2 cellular contexts compared by ENCODE assay signal in the genomic region with DNA sequence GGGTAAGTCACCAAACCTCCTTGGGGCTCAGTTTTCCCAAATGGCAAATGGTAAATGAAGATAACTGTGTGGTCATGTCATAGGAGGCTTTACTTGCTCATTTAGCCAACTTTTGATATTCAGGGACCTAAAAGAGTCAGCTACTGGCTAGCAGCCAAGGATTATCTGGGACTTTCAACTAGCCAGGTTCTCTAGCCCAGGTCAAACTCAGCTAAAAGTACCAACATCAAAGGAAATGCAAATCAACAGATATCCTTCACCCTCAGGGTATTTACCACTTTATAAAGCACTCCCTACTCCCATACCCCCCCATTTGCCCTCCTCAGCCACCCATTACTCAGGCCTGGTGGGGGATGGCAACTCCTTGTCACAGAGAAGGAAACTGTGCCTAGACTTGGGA.
TF ChIP-seq lines count a peak whose summit lies in the region.

No MANE protein-coding gene starts in this region.

TF ChIP-seq in HepG2, 621 proteins besides CTCF, POLR2A, EP300 and RAD21:
- TF ChIP-seq ZNF598 (CRISPR knock-in tag; IDR thresholded peaks at IDR 0.05; ENCODE audit: borderline replicate concordance) (no peak), KDM5A (IDR thresholded peaks at IDR 0.05; ENCODE audit: borderline replicate concordance, low read length) (no peak), MAFG (CRISPR knock-in tag; IDR thresholded peaks at IDR 0.05) (no peak), TEAD2 (CRISPR knock-in tag; IDR thresholded peaks at IDR 0.05) (no peak), SNRNP70 (IDR thresholded peaks at IDR 0.05; ENCODE audit: low read depth, low read length) (no peak), HCFC1 (IDR thresholded peaks at IDR 0.05; ENCODE audit: low read depth, low read length) (no peak), ZNF75D (CRISPR knock-in tag; IDR thresholded peaks at IDR 0.05; ENCODE audit: borderline replicate concordance) (no peak)
- TF ChIP-seq, protein P1, sequence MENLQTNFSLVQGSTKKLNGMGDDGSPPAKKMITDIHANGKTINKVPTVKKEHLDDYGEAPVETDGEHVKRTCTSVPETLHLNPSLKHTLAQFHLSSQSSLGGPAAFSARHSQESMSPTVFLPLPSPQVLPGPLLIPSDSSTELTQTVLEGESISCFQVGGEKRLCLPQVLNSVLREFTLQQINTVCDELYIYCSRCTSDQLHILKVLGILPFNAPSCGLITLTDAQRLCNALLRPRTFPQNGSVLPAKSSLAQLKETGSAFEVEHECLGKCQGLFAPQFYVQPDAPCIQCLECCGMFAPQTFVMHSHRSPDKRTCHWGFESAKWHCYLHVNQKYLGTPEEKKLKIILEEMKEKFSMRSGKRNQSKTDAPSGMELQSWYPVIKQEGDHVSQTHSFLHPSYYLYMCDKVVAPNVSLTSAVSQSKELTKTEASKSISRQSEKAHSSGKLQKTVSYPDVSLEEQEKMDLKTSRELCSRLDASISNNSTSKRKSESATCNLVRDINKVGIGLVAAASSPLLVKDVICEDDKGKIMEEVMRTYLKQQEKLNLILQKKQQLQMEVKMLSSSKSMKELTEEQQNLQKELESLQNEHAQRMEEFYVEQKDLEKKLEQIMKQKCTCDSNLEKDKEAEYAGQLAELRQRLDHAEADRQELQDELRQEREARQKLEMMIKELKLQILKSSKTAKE (CRISPR knock-in tag; IDR thresholded peaks at IDR 0.05; ENCODE audit: borderline replicate concordance) = no peak
- TF ChIP-seq, protein P2, sequence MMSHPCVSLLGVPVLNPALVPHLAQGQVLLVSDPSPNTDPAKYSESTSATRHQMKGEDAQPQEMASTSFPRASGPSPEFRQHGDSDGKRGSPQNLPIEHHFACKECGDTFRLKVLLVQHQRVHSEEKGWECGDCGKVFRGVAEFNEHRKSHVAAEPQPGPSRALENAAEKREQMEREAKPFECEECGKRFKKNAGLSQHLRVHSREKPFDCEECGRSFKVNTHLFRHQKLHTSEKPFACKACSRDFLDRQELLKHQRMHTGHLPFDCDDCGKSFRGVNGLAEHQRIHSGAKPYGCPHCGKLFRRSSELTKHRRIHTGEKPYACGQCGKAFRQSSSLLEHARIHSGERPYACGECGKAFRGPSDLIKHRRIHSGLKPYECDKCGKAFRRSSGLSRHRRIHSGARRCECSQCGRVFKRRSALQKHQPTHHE (CRISPR knock-in tag; IDR thresholded peaks at IDR 0.05; ENCODE audit: borderline replicate concordance) = no peak

TF ChIP-seq in GM12878, 131 proteins besides CTCF, POLR2A, EP300 and RAD21:
- TF ChIP-seq MTA2 (IDR thresholded peaks at IDR 0.05; ENCODE audit: low read depth) (no peak), RB1 (IDR thresholded peaks at IDR 0.05; ENCODE audit: borderline replicate concordance) (no peak), EGR1 (IDR thresholded peaks at IDR 0.05; ENCODE audit: borderline replicate concordance in 1 of 2, low read depth in 2 of 2, low read length in 2 of 2) (no peak), BHLHE40 (IDR thresholded peaks at IDR 0.05; ENCODE audit: borderline replicate concordance in 1 of 2, low read depth in 2 of 2, low read length in 1 of 2) (no peak), ZNF622 (IDR thresholded peaks at IDR 0.05) (no peak), ATF2 (IDR thresholded peaks at IDR 0.05; ENCODE audit: low read length) (no peak), PBX3 (IDR thresholded peaks at IDR 0.05; ENCODE audit: insufficient replicate concordance, low read depth, low read length) (no peak), NFIC (IDR thresholded peaks at IDR 0.05; ENCODE audit: low read depth, low read length) (no peak), TCF3 (IDR thresholded peaks at IDR 0.05; ENCODE audit: borderline replicate concordance, insufficient read depth, low read depth, low read length) (no peak)
- TF ChIP-seq, protein P3, sequence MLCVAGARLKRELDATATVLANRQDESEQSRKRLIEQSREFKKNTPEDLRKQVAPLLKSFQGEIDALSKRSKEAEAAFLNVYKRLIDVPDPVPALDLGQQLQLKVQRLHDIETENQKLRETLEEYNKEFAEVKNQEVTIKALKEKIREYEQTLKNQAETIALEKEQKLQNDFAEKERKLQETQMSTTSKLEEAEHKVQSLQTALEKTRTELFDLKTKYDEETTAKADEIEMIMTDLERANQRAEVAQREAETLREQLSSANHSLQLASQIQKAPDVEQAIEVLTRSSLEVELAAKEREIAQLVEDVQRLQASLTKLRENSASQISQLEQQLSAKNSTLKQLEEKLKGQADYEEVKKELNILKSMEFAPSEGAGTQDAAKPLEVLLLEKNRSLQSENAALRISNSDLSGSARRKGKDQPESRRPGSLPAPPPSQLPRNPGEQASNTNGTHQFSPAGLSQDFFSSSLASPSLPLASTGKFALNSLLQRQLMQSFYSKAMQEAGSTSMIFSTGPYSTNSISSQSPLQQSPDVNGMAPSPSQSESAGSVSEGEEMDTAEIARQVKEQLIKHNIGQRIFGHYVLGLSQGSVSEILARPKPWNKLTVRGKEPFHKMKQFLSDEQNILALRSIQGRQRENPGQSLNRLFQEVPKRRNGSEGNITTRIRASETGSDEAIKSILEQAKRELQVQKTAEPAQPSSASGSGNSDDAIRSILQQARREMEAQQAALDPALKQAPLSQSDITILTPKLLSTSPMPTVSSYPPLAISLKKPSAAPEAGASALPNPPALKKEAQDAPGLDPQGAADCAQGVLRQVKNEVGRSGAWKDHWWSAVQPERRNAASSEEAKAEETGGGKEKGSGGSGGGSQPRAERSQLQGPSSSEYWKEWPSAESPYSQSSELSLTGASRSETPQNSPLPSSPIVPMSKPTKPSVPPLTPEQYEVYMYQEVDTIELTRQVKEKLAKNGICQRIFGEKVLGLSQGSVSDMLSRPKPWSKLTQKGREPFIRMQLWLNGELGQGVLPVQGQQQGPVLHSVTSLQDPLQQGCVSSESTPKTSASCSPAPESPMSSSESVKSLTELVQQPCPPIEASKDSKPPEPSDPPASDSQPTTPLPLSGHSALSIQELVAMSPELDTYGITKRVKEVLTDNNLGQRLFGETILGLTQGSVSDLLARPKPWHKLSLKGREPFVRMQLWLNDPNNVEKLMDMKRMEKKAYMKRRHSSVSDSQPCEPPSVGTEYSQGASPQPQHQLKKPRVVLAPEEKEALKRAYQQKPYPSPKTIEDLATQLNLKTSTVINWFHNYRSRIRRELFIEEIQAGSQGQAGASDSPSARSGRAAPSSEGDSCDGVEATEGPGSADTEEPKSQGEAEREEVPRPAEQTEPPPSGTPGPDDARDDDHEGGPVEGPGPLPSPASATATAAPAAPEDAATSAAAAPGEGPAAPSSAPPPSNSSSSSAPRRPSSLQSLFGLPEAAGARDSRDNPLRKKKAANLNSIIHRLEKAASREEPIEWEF (IDR thresholded peaks at IDR 0.05; ENCODE audit: insufficient replicate concordance, low read depth, low read length) = no peak
